In the genomic region with DNA sequence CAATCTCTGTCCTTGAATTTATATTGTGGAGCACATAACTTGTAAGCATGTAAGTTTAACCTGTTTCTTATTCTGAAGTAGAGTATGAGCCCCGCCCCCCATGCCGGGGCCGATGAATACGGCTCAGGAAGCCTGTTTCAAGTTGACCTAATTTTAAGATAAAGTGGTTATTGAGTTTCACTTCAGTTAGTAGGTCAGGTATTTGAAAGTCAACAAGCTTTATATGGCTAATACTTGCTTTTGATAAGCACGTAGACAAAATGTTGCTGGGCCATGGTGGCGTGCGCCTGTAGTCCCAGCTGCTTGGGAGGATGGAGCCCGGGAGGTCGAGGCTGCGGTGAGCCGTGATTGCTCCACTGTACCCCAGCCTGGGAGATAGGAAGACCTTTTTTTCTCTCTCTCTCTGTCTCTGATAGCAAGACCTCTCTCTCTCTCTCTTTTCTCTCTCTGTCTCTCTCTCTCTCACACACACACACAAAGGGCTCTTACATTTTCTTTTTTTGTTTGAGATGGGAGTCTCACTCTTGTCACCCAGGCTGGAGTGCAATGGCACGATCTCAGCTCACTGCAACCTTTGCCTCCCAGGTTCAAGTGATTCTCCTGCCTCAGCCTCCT, we compare ENCODE assay signal across 22 cellular contexts. TPM values are rescaled to one million over a fixed set of nuclear protein-coding genes. Genes with fewer than 3 reads are reported as not detected.
DNase-seq lines count a peak whose midpoint lies in the region; ATAC-seq, FAIRE-seq and TF ChIP-seq lines count a peak whose summit lies in the region.
"Had no signal": no experiment of that assay in that cellular context is flagged by ENCODE, and none has a peak within 500 bp of the region (broad histone marks: within the 10 kb centered on the region; RNA-seq: fewer than 3 reads in every experiment).

No MANE protein-coding gene starts in this region.

- H3K27ac ChIP-seq in kidney (ENCODE audit: low read depth in 2 of 2, low read length in 2 of 2): no peak overlapping the region
- H3K27ac ChIP-seq: body of pancreas, esophagus muscularis mucosa, left ventricle myocardium inferior, pancreas, thoracic aorta had no signal

- peaks cover 43% of the 10 kb centered on the region for H3K36me3 Mint-ChIP-seq in stimulated activated naive CD8-positive, alpha-beta T cell treated with anti-CD3 and anti-CD28 coated beads, Interleukin-15, Interleukin-2, amounts not matched to agents 100 ng/mL and 50 ng/mL, for 24 hours (ENCODE audit: low read depth)
- H3K36me3 Mint-ChIP-seq in activated CD4-positive, alpha-beta memory T cell treated with anti-CD3 and anti-CD28 coated beads for 36 hours: peaks cover 30% of the 10 kb centered on the region

- CTCF ChIA-PET in activated CD4-positive, alpha-beta memory T cell treated with anti-CD3 and anti-CD28 coated beads for 36 hours (lab: Charles Lee): interaction anchor here (0.7 to 9.0 kb wide), 2 partner anchors 12 to 30 kb away, joined by 3 to 86 read pairs; no protein-coding TSS in a partner anchor

- no peaks in the 10 kb centered on the region for H3K27me3 Mint-ChIP-seq in stimulated activated naive CD8-positive, alpha-beta T cell treated with anti-CD3 and anti-CD28 coated beads, Interleukin-15, Interleukin-2, amounts not matched to agents 100 ng/mL and 50 ng/mL, for 24 hours
- no peaks in the 10 kb centered on the region for H3K27me3 Mint-ChIP-seq in activated CD4-positive, alpha-beta memory T cell treated with anti-CD3 and anti-CD28 coated beads for 36 hours
- H3K27me3 Mint-ChIP-seq: activated naive CD8-positive, alpha-beta T cell; B cell had no signal

- no peak overlapping the region for H3K4me3 Mint-ChIP-seq in stimulated activated naive CD8-positive, alpha-beta T cell treated with anti-CD3 and anti-CD28 coated beads, Interleukin-15, Interleukin-2, amounts not matched to agents 100 ng/mL and 50 ng/mL, for 24 hours
- no peak overlapping the region for H3K4me3 Mint-ChIP-seq in activated CD4-positive, alpha-beta memory T cell treated with anti-CD3 and anti-CD28 coated beads for 36 hours
- H3K4me3 Mint-ChIP-seq: activated naive CD8-positive, alpha-beta T cell; B cell had no signal

- intact Hi-C loops in activated CD4-positive, alpha-beta memory T cell treated with anti-CD3 and anti-CD28 coated beads for 36 hours (cut with micrococcal nuclease): no loop called here
- intact Hi-C loops in kidney (cut with DNase I): no loop called here

- no peaks in the 10 kb centered on the region for H3K27me3 ChIP-seq in HAP-1 (ENCODE audit: low read depth)
- H3K27me3 ChIP-seq: body of pancreas, dorsolateral prefrontal cortex, esophagus muscularis mucosa, pancreas had no signal

- POLR2A ChIA-PET in activated CD4-positive, alpha-beta memory T cell treated with anti-CD3 and anti-CD28 coated beads for 36 hours (lab: Charles Lee): interaction anchor here (2.0 kb wide), 1 partner anchor 13 kb away, joined by 5 read pairs; no protein-coding TSS in a partner anchor

- H3K9ac ChIP-seq in kidney (ENCODE audit: low read length in 2 of 2): no peak overlapping the region

- no peak for ATAC-seq in stimulated activated naive CD8-positive, alpha-beta T cell treated with anti-CD3 and anti-CD28 coated beads, Interleukin-15, Interleukin-2, amounts not matched to agents 100 U/mL and 50 U/mL, for 24 hours
- ATAC-seq: body of pancreas, GM12878, pancreas had no signal

- H3K4me3 ChIP-seq in kidney (ENCODE audit: low read length in 2 of 2): no peak overlapping the region
- no peak overlapping the region for H3K4me3 ChIP-seq in HAP-1
- H3K4me3 ChIP-seq: body of pancreas, dorsolateral prefrontal cortex, esophagus muscularis mucosa, GM12878, left ventricle myocardium inferior, pancreas, thoracic aorta had no signal

- peaks cover 46% of the 10 kb centered on the region for H3K4me1 Mint-ChIP-seq in stimulated activated naive CD8-positive, alpha-beta T cell treated with anti-CD3 and anti-CD28 coated beads, Interleukin-15, Interleukin-2, amounts not matched to agents 100 ng/mL and 50 ng/mL, for 24 hours (ENCODE audit: low read depth)
- H3K4me1 Mint-ChIP-seq in activated CD4-positive, alpha-beta memory T cell treated with anti-CD3 and anti-CD28 coated beads for 36 hours (ENCODE audit: low read depth): peaks cover 53% of the 10 kb centered on the region

- peaks cover 7 to 18% of the 10 kb centered on the region in 2 donors for H3K36me3 ChIP-seq in kidney (ENCODE audit: control insufficient read depth in 1 of 2, insufficient read depth in 2 of 2, low read length in 2 of 2)
- peaks cover 33% of the 10 kb centered on the region for H3K36me3 ChIP-seq in HAP-1 (replicated peaks)

- H3K27ac Mint-ChIP-seq in stimulated activated naive CD8-positive, alpha-beta T cell treated with anti-CD3 and anti-CD28 coated beads, Interleukin-15, Interleukin-2, amounts not matched to agents 100 ng/mL and 50 ng/mL, for 24 hours: peak overlapping the region; percentile 50
- H3K27ac Mint-ChIP-seq in activated CD4-positive, alpha-beta memory T cell treated with anti-CD3 and anti-CD28 coated beads for 36 hours: peak overlapping the region; percentile 33
- H3K27ac Mint-ChIP-seq: activated naive CD8-positive, alpha-beta T cell; B cell had no signal

- no peak for TF ChIP-seq CTCF in kidney (IDR thresholded peaks at IDR 0.05; ENCODE audit: borderline replicate concordance, extremely low read depth, insufficient read depth)

- FAIRE-seq in kidney (lab: Jason Lieb, UNC): no peak
- FAIRE-seq: G401.6, GM12878, pancreas had no signal

- H3K9me3 Mint-ChIP-seq in stimulated activated naive CD8-positive, alpha-beta T cell treated with anti-CD3 and anti-CD28 coated beads, Interleukin-15, Interleukin-2, amounts not matched to agents 100 ng/mL and 50 ng/mL, for 24 hours: no peaks in the 10 kb centered on the region
- no peaks in the 10 kb centered on the region for H3K9me3 Mint-ChIP-seq in activated CD4-positive, alpha-beta memory T cell treated with anti-CD3 and anti-CD28 coated beads for 36 hours

- H3K9me3 ChIP-seq in kidney (ENCODE audit: control insufficient read depth in 1 of 2, low read length in 2 of 2): no peaks in the 10 kb centered on the region
- no peaks in the 10 kb centered on the region for H3K9me3 ChIP-seq in HAP-1
- H3K9me3 ChIP-seq: body of pancreas, esophagus muscularis mucosa, left ventricle myocardium inferior, pancreas, thoracic aorta had no signal

- in situ Hi-C loops in HAP-1 (cut with MboI; ENCODE audit: low sequenced_read_pairs): no loop called here

- no peak for DNase-seq in stimulated activated naive CD8-positive, alpha-beta T cell treated with anti-CD3 and anti-CD28 coated beads, Interleukin-15, Interleukin-2, amounts not matched to agents 100 U/mL and 50 U/mL, for 24 hours
- peak; percentile 36 for DNase-seq in activated CD4-positive, alpha-beta memory T cell treated with anti-CD3 and anti-CD28 coated beads for 36 hours
- DNase-seq in kidney (peak; percentile 62), HAP-1 (ENCODE audit: low spot score in 2 of 2) (no peak), GM03348 (ENCODE audit: low spot score) (no peak), SHP77 (lab: John Stamatoyannopoulos, UW) (no peak)
- DNase-seq: body of pancreas; H7; left ventricle myocardium inferior; NCI-H1694; NK-92 treated with Interleukin-12 subunit alpha and Interleukin-12 subunit beta, amount 100 ng/mL, for 24 hours; pancreas; RPMI8226; stimulated activated CD4-positive, alpha-beta T cell treated with anti-CD3 and anti-CD28 coated beads, Interleukin-4, amount 100 ng/mL, for 24 hours had no signal

- H3K4me1 ChIP-seq in kidney (ENCODE audit: control insufficient read depth in 1 of 2, insufficient read depth in 1 of 2, low read depth in 1 of 2, low read length in 2 of 2): peaks cover 1 to 2% of the 10 kb centered on the region in 2 donors
- peaks cover 12% of the 10 kb centered on the region for H3K4me1 ChIP-seq in HAP-1

RNA-seq across cellular contexts. Expression of gene YWHAH, which starts 14.4 kb away (rescaled TPM):
- total RNA-seq in activated CD4-positive, alpha-beta memory T cell treated with anti-CD3 and anti-CD28 coated beads for 36 hours: 100 to 1,000 TPM; 137 to 142 TPM
- total RNA-seq in kidney: 274 TPM
- 82.0 TPM for polyA plus RNA-seq in kidney (ENCODE audit: insufficient read depth, low read depth, low replicate concordance)

Comparison
In these comparisons a context has a peak if more than half of its experiments do, and no peak if none do; other contexts are left out.
1. DNase-seq: peak in activated CD4-positive, alpha-beta memory T cell treated with anti-CD3 and anti-CD28 coated beads for 36 hours (single experiment) and kidney (single experiment); none in stimulated activated naive CD8-positive, alpha-beta T cell treated with anti-CD3 and anti-CD28 coated beads, Interleukin-15, Interleukin-2, amounts not matched to agents 100 U/mL and 50 U/mL, for 24 hours (single experiment), HAP-1 (0 of 2), GM03348 (single experiment) and SHP77 (0 of 2).